In genomic region chr6:63537126-63537958, GRCh38 we compare ENCODE assay signal across 13 cellular contexts. TPM values are rescaled to one million over a fixed set of nuclear protein-coding genes. Genes with fewer than 3 reads are reported as not detected.
A peak's percentile ranks its signal among the peaks of the same experiment; 100 is the strongest.
DNase-seq lines count a peak whose midpoint lies in the region; ATAC-seq and TF ChIP-seq lines count a peak whose summit lies in the region.
"Had no signal": no experiment of that assay in that cellular context is flagged by ENCODE, and none has a peak within 500 bp of the region (broad histone marks: within the 10 kb centered on the region; RNA-seq: fewer than 3 reads in every experiment).

No MANE protein-coding gene starts in this region.

- no peak overlapping the region for H3K27ac Mint-ChIP-seq in Calu3 (ENCODE audit: unreplicated experiment)
- H3K27ac Mint-ChIP-seq: activated CD4-positive, alpha-beta T cell treated with anti-CD3 and anti-CD28 coated beads, Interleukin-2, amount 10 ng/mL, durations not matched to agents 24 days and 14 days; activated naive CD8-positive, alpha-beta T cell treated with anti-CD3 and anti-CD28 coated beads, Interleukin-2, amount 10 ng/mL, durations not matched to agents 7 days and 5 days; CD4-positive, alpha-beta T cell had no signal

- TF ChIP-seq CTCF in Calu3 (IDR thresholded peaks at IDR 0.05; ENCODE audit: unreplicated experiment) (no peak), cardiac fibroblast (IDR thresholded peaks at IDR 0.05; ENCODE audit: low read depth, low read length) (no peak)

- H3K9me3 Mint-ChIP-seq in Calu3 (ENCODE audit: low read depth, unreplicated experiment), result no peaks in the 10 kb centered on the region
- H3K9me3 Mint-ChIP-seq: CD4-positive, alpha-beta T cell had no signal

- no peak overlapping the region for H3K4me3 Mint-ChIP-seq in Calu3 (ENCODE audit: low read depth, unreplicated experiment)
- H3K4me3 Mint-ChIP-seq: activated CD4-positive, alpha-beta T cell treated with anti-CD3 and anti-CD28 coated beads, Interleukin-2, amount 10 ng/mL, durations not matched to agents 24 days and 14 days; activated naive CD8-positive, alpha-beta T cell treated with anti-CD3 and anti-CD28 coated beads, Interleukin-2, amount 10 ng/mL, durations not matched to agents 7 days and 5 days; CD4-positive, alpha-beta T cell had no signal

- intact Hi-C loops in Calu3 (cut with micrococcal nuclease; ENCODE audit: unreplicated experiment) (no loop called here), posterior vena cava (cut with DNase I) (no loop called here)

- BruUV-seq in Calu3 (replicated peaks; lab: Mats Ljungman, UMichigan), result no TSS peak

- peaks cover 5% of the 10 kb centered on the region for H3K36me3 Mint-ChIP-seq in Calu3 (ENCODE audit: insufficient read depth, unreplicated experiment)
- H3K36me3 Mint-ChIP-seq: activated naive CD8-positive, alpha-beta T cell treated with anti-CD3 and anti-CD28 coated beads, Interleukin-2, amount 10 ng/mL, durations not matched to agents 7 days and 5 days had no signal

- ATAC-seq in GM21367 (IDR thresholded peaks at IDR 0.05; ENCODE audit: unreplicated experiment) (peak; percentile 70), HG03432 (IDR thresholded peaks at IDR 0.05; ENCODE audit: unreplicated experiment) (peak; percentile 82)

- peak; percentile 30 for DNase-seq in Calu3
- DNase-seq in cardiac fibroblast (ENCODE audit: low read depth in 2 of 2), result peak; percentile 8 to 49
- no peak for DNase-seq in GM19238 (ENCODE audit: insufficient read length, low spot score)
- DNase-seq in T-helper 1 cell, result no peak
- DNase-seq in AG20443 (ENCODE audit: low spot score), result no peak
- no peak for DNase-seq in posterior vena cava (ENCODE audit: low spot score)
- DNase-seq: activated CD4-positive, alpha-beta T cell treated with anti-CD3 and anti-CD28 coated beads, Interleukin-2, amount 10 ng/mL, durations not matched to agents 24 days and 14 days; activated naive CD8-positive, alpha-beta T cell treated with anti-CD3 and anti-CD28 coated beads, Interleukin-2, amount 10 ng/mL, durations not matched to agents 7 days and 5 days; CD4-positive, alpha-beta T cell; kidney had no signal

- H3K27me3 Mint-ChIP-seq in Calu3 (ENCODE audit: unreplicated experiment), result no peaks in the 10 kb centered on the region

- H3K4me1 Mint-ChIP-seq in Calu3 (ENCODE audit: low read depth, unreplicated experiment), result peaks cover 11% of the 10 kb centered on the region
- H3K4me1 Mint-ChIP-seq: activated naive CD8-positive, alpha-beta T cell treated with anti-CD3 and anti-CD28 coated beads, Interleukin-2, amount 10 ng/mL, durations not matched to agents 7 days and 5 days had no signal

- CTCF ChIA-PET in Calu3 (lab: Charles Lee), result no interaction called here

- H3K4me3 ChIP-seq in cardiac fibroblast (replicated peaks in 1 of 2; ENCODE audit: low read depth in 2 of 2, low read length in 2 of 2), result no peak overlapping the region
- H3K4me3 ChIP-seq: prostate gland had no signal

RNA-seq across cellular contexts. Expression of gene PTP4A1, which starts 34.9 kb away (rescaled TPM):
- total RNA-seq in Calu3 (2022) (97.3 and 110 TPM in 2 replicates), posterior vena cava (10 to 100 TPM; 18.2 to 27.5 TPM)

Comparison
In these comparisons a context has a peak if more than half of its experiments do, and no peak if none do; other contexts are left out.
1. DNase-seq: peak in Calu3 (single experiment) and cardiac fibroblast (2 of 2); none in GM19238 (single experiment), T-helper 1 cell (0 of 5), AG20443 (single experiment) and posterior vena cava (single experiment).